29 cellular contexts compared by ENCODE assay signal in genomic region chr12:16587514-16587913, GRCh38. TPM values are rescaled to one million over a fixed set of nuclear protein-coding genes. Genes with fewer than 3 reads are reported as not detected.
DNase-seq lines count a peak whose midpoint lies in the region; ATAC-seq and TF ChIP-seq lines count a peak whose summit lies in the region.
"Had no signal": no experiment of that assay in that cellular context is flagged by ENCODE, and none has a peak within 500 bp of the region (broad histone marks: within the 10 kb centered on the region; RNA-seq: fewer than 3 reads in every experiment).

No MANE protein-coding gene starts in this region.

- no peak for TF ChIP-seq POLR2A in esophagus muscularis mucosa (IDR thresholded peaks at IDR 0.05; ENCODE audit: low read depth)
- TF ChIP-seq POLR2A in thyroid gland (IDR thresholded peaks at IDR 0.05), result peak in 1 of 2 donors; percentile 23
- no peak for TF ChIP-seq POLR2A in spleen (IDR thresholded peaks at IDR 0.05)

- intact Hi-C loops in esophagus muscularis mucosa (cut with DNase I) (no loop called here), thyroid gland (cut with DNase I) (no loop called here), MCF 10A (cut with micrococcal nuclease) (no loop called here), spleen (cut with DNase I; ENCODE audit: low total_unique reads) (no loop called here)

- peaks cover 18% of the 10 kb centered on the region for H3K4me1 Mint-ChIP-seq in MCF 10A (ENCODE audit: insufficient read depth, unreplicated experiment)
- H3K4me1 Mint-ChIP-seq: mesothelial cell of epicardium, nephron had no signal

- no peak for DNase-seq in SK-N-MC (ENCODE audit: low read depth, low spot score)
- no peak for DNase-seq in esophagus muscularis mucosa (ENCODE audit: extremely low spot score)
- DNase-seq in thyroid gland, result no peak
- no peak for DNase-seq in MCF 10A (ENCODE audit: unreplicated experiment)
- no peak for DNase-seq in spleen
- DNase-seq in KBM-7, result no peak
- DNase-seq: activated CD4-positive, alpha-beta T cell treated with anti-CD3 and anti-CD28 coated beads for 4 hours; activated CD8-positive, alpha-beta memory T cell treated with anti-CD3 and anti-CD28 coated beads for 24 hours; activated naive CD4-positive, alpha-beta T cell; activated T-cell treated with anti-CD3 and anti-CD28 coated beads, Interleukin-2, amount 50 U/mL, for 1 hour; central memory CD4-positive, alpha-beta T cell; DND-41; head of caudate nucleus; left colon; NCI-H1092 treated with DMSO at 0.1 percent for 48 hours; NCI-H187 treated with DMSO at 0.1 percent for 48 hours; NCI-H446; NCI-H82; pancreas; right cardiac atrium; stimulated activated CD8-positive, alpha-beta memory T cell treated with anti-CD3 and anti-CD28 coated beads, Interleukin-4, amount 100 ng/mL, for 48 hours; stomach had no signal

- H2AFZ ChIP-seq in neural cell (ENCODE audit: low read depth, low read length), result no peak overlapping the region

- TF ChIP-seq RAD21 in neural cell (conservative IDR thresholded peaks at IDR 0.05), result no peak

- BruUV-seq in MCF 10A (replicated peaks; lab: Mats Ljungman, UMichigan), result no TSS peak

- H3K9me2 ChIP-seq in neural cell (ENCODE audit: insufficient read depth, low read length), result no peaks in the 10 kb centered on the region

- H3K9me3 Mint-ChIP-seq in MCF 10A (ENCODE audit: unreplicated experiment), result no peaks in the 10 kb centered on the region
- H3K9me3 Mint-ChIP-seq: mesothelial cell of epicardium, nephron had no signal

- H3K36me3 ChIP-seq in SK-N-MC (ENCODE audit: insufficient read depth, low read length) (no peaks in the 10 kb centered on the region), esophagus muscularis mucosa (no peaks in the 10 kb centered on the region), neural cell (ENCODE audit: insufficient read depth, low read length) (no peaks in the 10 kb centered on the region), thyroid gland (no peaks in the 10 kb centered on the region), spleen (no peaks in the 10 kb centered on the region)
- H3K36me3 ChIP-seq: pancreas, stomach had no signal

- no peaks in the 10 kb centered on the region for H3K27me3 Mint-ChIP-seq in MCF 10A (ENCODE audit: insufficient read depth, unreplicated experiment)

- no peaks in the 10 kb centered on the region for H3K79me2 ChIP-seq in neural cell (replicated peaks; ENCODE audit: insufficient read depth, low read length)

- H3K27ac Mint-ChIP-seq in MCF 10A (ENCODE audit: low read depth, unreplicated experiment), result no peak overlapping the region
- H3K27ac Mint-ChIP-seq: mesothelial cell of epicardium had no signal

- no peak for TF ChIP-seq CTCF in esophagus muscularis mucosa (IDR thresholded peaks at IDR 0.05)
- TF ChIP-seq CTCF in neural cell (IDR thresholded peaks at IDR 0.05; ENCODE audit: poor library complexity, severe bottlenecking), result no peak
- no peak for TF ChIP-seq CTCF in thyroid gland (IDR thresholded peaks at IDR 0.05)
- no peak for TF ChIP-seq CTCF in MCF 10A (IDR thresholded peaks at IDR 0.05; ENCODE audit: unreplicated experiment)
- no peak for TF ChIP-seq CTCF in spleen (IDR thresholded peaks at IDR 0.05 in 8 of 11, conservative IDR thresholded peaks at IDR 0.05 in 3 of 11)

- H3F3A ChIP-seq in neural cell (ENCODE audit: insufficient read depth, low read length, poor library complexity, severe bottlenecking), result no peaks in the 10 kb centered on the region

- peak overlapping the region; percentile 65 for H3K9ac ChIP-seq in SK-N-MC (ENCODE audit: insufficient read length)
- H3K9ac ChIP-seq in neural cell (ENCODE audit: low read length), result no peak overlapping the region

- no peaks in the 10 kb centered on the region for H4K20me1 ChIP-seq in neural cell (ENCODE audit: insufficient read depth)

- H3K4me1 ChIP-seq in esophagus muscularis mucosa, result peaks cover 0 to 67% (median 53%) of the 10 kb centered on the region in 4 donors
- peaks cover 50 to 67% of the 10 kb centered on the region in 2 donors for H3K4me1 ChIP-seq in thyroid gland
- H3K4me1 ChIP-seq in spleen, result no peaks in the 10 kb centered on the region
- H3K4me1 ChIP-seq: stomach had no signal

- CTCF ChIA-PET in MCF 10A (lab: Yijun Ruan, JAX), result no interaction called here

- H3K4me3 Mint-ChIP-seq in MCF 10A (ENCODE audit: unreplicated experiment), result no peak overlapping the region
- H3K4me3 Mint-ChIP-seq: mesothelial cell of epicardium, nephron had no signal

- H3K4me3 ChIP-seq in SK-N-MC, result peak overlapping the region; percentile 69
- H3K4me3 ChIP-seq in esophagus muscularis mucosa, result peak overlapping the region; percentile 19 to 43 (median 29)
- H3K4me3 ChIP-seq in neural cell (ENCODE audit: low read length), result peak overlapping the region; percentile 30
- no peak overlapping the region for H3K4me3 ChIP-seq in thyroid gland (replicated peaks in 1 of 3)
- H3K4me3 ChIP-seq in spleen, result no peak overlapping the region
- H3K4me3 ChIP-seq: pancreas, stomach had no signal

- no peak for ATAC-seq in HG02852 (IDR thresholded peaks at IDR 0.05; ENCODE audit: unreplicated experiment)
- ATAC-seq: left colon, SK-N-SH treated with all-trans-retinoic acid at 6 μM for 48 hours had no signal

- 53% methylated on average over 1 of the region's 1 CpG for WGBS in esophagus muscularis mucosa
- WGBS in thyroid gland, 2 donors, result 41 to 43% methylated on average over 1 of the region's 1 CpG
- WGBS in spleen, 5 donors, result 66 to 89% (median 79%) methylated on average over 1 of the region's 1 CpG

- no peaks in the 10 kb centered on the region for H3K27me3 ChIP-seq in esophagus muscularis mucosa
- H3K27me3 ChIP-seq in neural cell (ENCODE audit: insufficient read depth, low read depth, low read length), result no peaks in the 10 kb centered on the region
- no peaks in the 10 kb centered on the region for H3K27me3 ChIP-seq in thyroid gland
- no peaks in the 10 kb centered on the region for H3K27me3 ChIP-seq in spleen (replicated peaks in 1 of 7)
- H3K27me3 ChIP-seq: pancreas, stomach had no signal

- in situ Hi-C loops in KBM-7 (cut with MboI; ENCODE audit: low pct_unique_long_range_greater_than_20kb, low sequenced_read_pairs), result no loop called here

- TF ChIP-seq EP300 in esophagus muscularis mucosa (IDR thresholded peaks at IDR 0.05) (no peak), neural cell (conservative IDR thresholded peaks at IDR 0.05; ENCODE audit: poor library complexity, severe bottlenecking) (peak; percentile 49)

- POLR2A ChIA-PET in MCF 10A (lab: Yijun Ruan, JAX), result no interaction called here

- no peaks in the 10 kb centered on the region for H3K9me3 ChIP-seq in SK-N-MC (ENCODE audit: low read depth, low read length)
- no peaks in the 10 kb centered on the region for H3K9me3 ChIP-seq in esophagus muscularis mucosa
- H3K9me3 ChIP-seq in neural cell (ENCODE audit: low read length), result no peaks in the 10 kb centered on the region
- H3K9me3 ChIP-seq in thyroid gland, result no peaks in the 10 kb centered on the region
- H3K9me3 ChIP-seq in spleen, result no peaks in the 10 kb centered on the region
- H3K9me3 ChIP-seq: pancreas, stomach had no signal

- no peaks in the 10 kb centered on the region for H3K36me3 Mint-ChIP-seq in MCF 10A (ENCODE audit: insufficient read depth, unreplicated experiment)
- H3K36me3 Mint-ChIP-seq: mesothelial cell of epicardium had no signal

- H3K4me2 ChIP-seq in neural cell (ENCODE audit: low read length), result peak overlapping the region; percentile 22

- H3K27ac ChIP-seq in SK-N-MC, result peak overlapping the region; percentile 93
- peak overlapping the region; percentile 81 to 88 (median 85) for H3K27ac ChIP-seq in esophagus muscularis mucosa (replicated peaks in 1 of 4)
- peak overlapping the region; percentile 44 for H3K27ac ChIP-seq in neural cell (ENCODE audit: low read length)
- H3K27ac ChIP-seq in thyroid gland, result peak overlapping the region; percentile 81 to 98 (median 92)
- H3K27ac ChIP-seq in spleen, result no peak overlapping the region
- H3K27ac ChIP-seq: C4-2B had no signal

TF ChIP-seq in neural cell, 6 proteins besides CTCF, POLR2A, EP300 and RAD21:
- TF ChIP-seq MXI1 (conservative IDR thresholded peaks at IDR 0.05; ENCODE audit: poor library complexity, severe bottlenecking) (no peak), POLR2AphosphoS5 (IDR thresholded peaks at IDR 0.05) (peak; percentile 94)

RNA-seq across cellular contexts. Expression of gene LMO3, which starts 18.4 kb away (rescaled TPM):
- total RNA-seq in esophagus muscularis mucosa (100 to 1,000 TPM in 3 of 4 donors, 10 to 100 TPM in 1; 66.1 to 152 (median 138) TPM), thyroid gland (100 to 1,000 TPM; 132 to 282 (median 197) TPM), MCF 10A (2022) (not detected in 2 replicates), spleen (1 to 10 TPM in 2 of 7 donors, under 1 TPM in 4, not detected in 1; 0.13 to 2.5 (median 0.51) TPM)
- polyA plus RNA-seq in neural cell (38.8 and 42.8 TPM in 2 replicates), spleen (under 1 TPM; 0.07 to 0.48 (median 0.08) TPM)
- 63.1 and 71.3 TPM in 2 replicates for polyA minus RNA-seq in neural cell
- total RNA-seq: T-helper 2 cell treated with Interferon-gamma antibody and Interleukin-4, amounts not matched to agents 100 ng/mL and 5 ng/mL, for 36 hours had no signal

Comparison
In these comparisons a context has a peak if more than half of its experiments do, and no peak if none do; other contexts are left out.
1. H3K27ac ChIP-seq: peak in SK-N-MC (single experiment), esophagus muscularis mucosa (4 of 4), neural cell (single experiment) and thyroid gland (3 of 3); none in spleen (0 of 8).
2. H3K4me3 ChIP-seq: peak in SK-N-MC (single experiment), esophagus muscularis mucosa (4 of 4) and neural cell (single experiment); none in thyroid gland (0 of 3) and spleen (0 of 8).
3. RNA of gene LMO3, which starts 18.4 kb away (total RNA-seq): 132 to 282 TPM in thyroid gland and 66.1 to 152 TPM in esophagus muscularis mucosa; 0.13 to 2.5 TPM in spleen and not detected in MCF 10A; every median in the first group is over 10 times any median in the second.